1 cellular context compared by ENCODE assay signal in the genomic region with DNA sequence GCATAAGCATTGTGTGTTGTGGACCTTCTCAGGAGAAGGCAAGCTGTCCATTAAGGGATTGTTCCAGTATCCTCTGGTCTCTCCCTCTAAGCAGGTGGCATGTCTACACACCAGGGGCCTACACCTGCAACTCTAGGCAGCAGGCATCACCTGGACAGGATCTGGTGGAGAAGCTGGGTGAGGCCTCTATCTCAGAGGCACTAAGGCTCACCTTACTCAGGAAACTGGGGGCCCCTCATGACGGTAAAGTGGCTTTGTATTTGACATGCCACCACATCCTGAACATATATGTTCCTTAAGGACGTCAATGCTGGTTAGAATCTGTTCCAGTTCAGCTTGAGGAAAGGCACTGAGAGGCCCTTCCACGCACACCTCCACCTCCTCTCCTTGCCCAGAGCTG.
TF ChIP-seq lines count a peak whose summit lies in the region.

No MANE protein-coding gene starts in this region.

TF ChIP-seq in IMR-90, 13 proteins besides CTCF, POLR2A, EP300 and RAD21:
- TF ChIP-seq FOS (IDR thresholded peaks at IDR 0.05; ENCODE audit: low read depth, low read length), result no peak
- TF ChIP-seq RFX5 (IDR thresholded peaks at IDR 0.05; ENCODE audit: low read depth, low read length), result no peak
- no peak for TF ChIP-seq SMC3 (IDR thresholded peaks at IDR 0.05; ENCODE audit: low read depth, low read length)
- no peak for TF ChIP-seq RCOR1 (IDR thresholded peaks at IDR 0.05; ENCODE audit: insufficient replicate concordance, low read length)
- no peak for TF ChIP-seq MXI1 (IDR thresholded peaks at IDR 0.05; ENCODE audit: borderline replicate concordance, low read depth, low read length)
- TF ChIP-seq, protein P1, sequence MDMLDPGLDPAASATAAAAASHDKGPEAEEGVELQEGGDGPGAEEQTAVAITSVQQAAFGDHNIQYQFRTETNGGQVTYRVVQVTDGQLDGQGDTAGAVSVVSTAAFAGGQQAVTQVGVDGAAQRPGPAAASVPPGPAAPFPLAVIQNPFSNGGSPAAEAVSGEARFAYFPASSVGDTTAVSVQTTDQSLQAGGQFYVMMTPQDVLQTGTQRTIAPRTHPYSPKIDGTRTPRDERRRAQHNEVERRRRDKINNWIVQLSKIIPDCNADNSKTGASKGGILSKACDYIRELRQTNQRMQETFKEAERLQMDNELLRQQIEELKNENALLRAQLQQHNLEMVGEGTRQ (IDR thresholded peaks at IDR 0.05; ENCODE audit: low read depth, low read length), result no peak
- TF ChIP-seq BHLHE40 (IDR thresholded peaks at IDR 0.05; ENCODE audit: low read depth, low read length), result no peak
- no peak for TF ChIP-seq CEBPB (IDR thresholded peaks at IDR 0.05; ENCODE audit: low read depth, low read length)
- no peak for TF ChIP-seq CHD1 (IDR thresholded peaks at IDR 0.05; ENCODE audit: low read depth, low read length)
- no peak for TF ChIP-seq MAFK (IDR thresholded peaks at IDR 0.05; ENCODE audit: low read depth, low read length)
- no peak for TF ChIP-seq NFE2L2 (IDR thresholded peaks at IDR 0.05; ENCODE audit: low read depth, low read length)
- no peak for TF ChIP-seq MAZ (IDR thresholded peaks at IDR 0.05; ENCODE audit: borderline replicate concordance, low read depth, low read length)
- TF ChIP-seq, protein P2, sequence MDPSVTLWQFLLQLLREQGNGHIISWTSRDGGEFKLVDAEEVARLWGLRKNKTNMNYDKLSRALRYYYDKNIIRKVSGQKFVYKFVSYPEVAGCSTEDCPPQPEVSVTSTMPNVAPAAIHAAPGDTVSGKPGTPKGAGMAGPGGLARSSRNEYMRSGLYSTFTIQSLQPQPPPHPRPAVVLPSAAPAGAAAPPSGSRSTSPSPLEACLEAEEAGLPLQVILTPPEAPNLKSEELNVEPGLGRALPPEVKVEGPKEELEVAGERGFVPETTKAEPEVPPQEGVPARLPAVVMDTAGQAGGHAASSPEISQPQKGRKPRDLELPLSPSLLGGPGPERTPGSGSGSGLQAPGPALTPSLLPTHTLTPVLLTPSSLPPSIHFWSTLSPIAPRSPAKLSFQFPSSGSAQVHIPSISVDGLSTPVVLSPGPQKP (IDR thresholded peaks at IDR 0.05; ENCODE audit: borderline replicate concordance, low read depth, low read length), result no peak
